21 cellular contexts compared by ENCODE assay signal in genomic region chr9:83000765-83001164, GRCh38.
DNase-seq lines count a peak whose midpoint lies in the region; ATAC-seq and TF ChIP-seq lines count a peak whose summit lies in the region.
"Had no signal": no experiment of that assay in that cellular context is flagged by ENCODE, and none has a peak within 500 bp of the region (broad histone marks: within the 10 kb centered on the region; RNA-seq: fewer than 3 reads in every experiment).

No MANE protein-coding gene starts in this region.

- H4K20me1 ChIP-seq in Loucy (ENCODE audit: insufficient read depth, low read length, poor library complexity, severe bottlenecking), result no peaks in the 10 kb centered on the region
- H4K20me1 ChIP-seq: BLaER1 treated with 17β-estradiol and CSF1 and Interleukin-3, amounts not matched to agents 10 nM and 100 nM had no signal

- H3K9me3 ChIP-seq in Loucy (ENCODE audit: insufficient read depth, low read depth, low read length) (no peaks in the 10 kb centered on the region), mesenchymal stem cell (ENCODE audit: control insufficient read depth, low read length) (no peaks in the 10 kb centered on the region), uterus (no peaks in the 10 kb centered on the region)
- H3K9me3 ChIP-seq: A549; BE2C; BLaER1 treated with 17β-estradiol and CSF1 and Interleukin-3, amounts not matched to agents 10 nM and 100 nM had no signal

- H3K36me3 ChIP-seq in Loucy (ENCODE audit: insufficient read depth, low read length) (no peaks in the 10 kb centered on the region), mesenchymal stem cell (ENCODE audit: control insufficient read depth in 1 of 2, insufficient read depth in 2 of 2, low read depth in 1 of 2, low read length in 2 of 2) (no peaks in the 10 kb centered on the region), uterus (no peaks in the 10 kb centered on the region)
- H3K36me3 ChIP-seq: BE2C; BLaER1 treated with 17β-estradiol and CSF1 and Interleukin-3, amounts not matched to agents 10 nM and 100 nM had no signal

- TF ChIP-seq POLR2A in uterus (IDR thresholded peaks at IDR 0.05), result no peak

- H2BK15ac ChIP-seq in mesenchymal stem cell (ENCODE audit: low read depth, poor library complexity, severe bottlenecking), result no peak overlapping the region

- peak; percentile 62 for ATAC-seq in GM19463 (IDR thresholded peaks at IDR 0.05; ENCODE audit: unreplicated experiment)
- ATAC-seq: A549, GM23338, HCT116 had no signal

- DNase-seq in GM12865 (ENCODE audit: low read depth) (peak; percentile 5), mesenchymal stem cell (no peak), uterus (no peak), NCI-H2227 treated with DMSO at 0.1 percent for 48 hours (lab: John Stamatoyannopoulos, UW) (no peak)
- DNase-seq: 8988T; ACHN; AML-193; BE2C; CD4-positive, alpha-beta T cell; CD8-positive, alpha-beta memory T cell; DMS 273 treated with DMSO at 0.1 percent for 48 hours; DMS79; EL; GDM1; H9 had no signal

- H3K79me2 ChIP-seq in Loucy (ENCODE audit: insufficient read depth, low read length), result no peaks in the 10 kb centered on the region

- H3K9ac ChIP-seq in Loucy (ENCODE audit: low read depth, low read length, poor library complexity, severe bottlenecking) (peak overlapping the region; percentile 28), mesenchymal stem cell (ENCODE audit: low read length) (no peak overlapping the region)
- H3K9ac ChIP-seq: BLaER1 treated with 17β-estradiol and CSF1 and Interleukin-3, amounts not matched to agents 10 nM and 100 nM had no signal

- H3K27me3 ChIP-seq in Loucy (ENCODE audit: insufficient read depth, low read length, poor library complexity, severe bottlenecking) (no peaks in the 10 kb centered on the region), mesenchymal stem cell (ENCODE audit: control insufficient read depth in 1 of 2, insufficient read depth in 1 of 2, low read length in 2 of 2) (no peaks in the 10 kb centered on the region), uterus (no peaks in the 10 kb centered on the region)
- H3K27me3 ChIP-seq: BE2C; BLaER1 treated with 17β-estradiol and CSF1 and Interleukin-3, amounts not matched to agents 10 nM and 100 nM had no signal

- H3K4me3 ChIP-seq in GM12865 (ENCODE audit: low read depth, low read length) (no peak overlapping the region), Loucy (ENCODE audit: low read length, poor library complexity, severe bottlenecking) (peak overlapping the region; percentile 11), mesenchymal stem cell (ENCODE audit: insufficient read depth in 1 of 2, low read depth in 1 of 2, low read length in 2 of 2) (no peak overlapping the region), uterus (no peak overlapping the region)
- H3K4me3 ChIP-seq: A549; BLaER1 treated with 17β-estradiol and CSF1 and Interleukin-3, amounts not matched to agents 10 nM and 100 nM; GM23338 had no signal

- H3K27ac ChIP-seq in mesenchymal stem cell (ENCODE audit: low read length, poor library complexity, severe bottlenecking) (no peak overlapping the region), uterus (no peak overlapping the region)
- H3K27ac ChIP-seq: A549; BLaER1 treated with 17β-estradiol and CSF1 and Interleukin-3, amounts not matched to agents 10 nM and 100 nM had no signal

- intact Hi-C loops in uterus (cut with DNase I; ENCODE audit: low total_unique reads), result no loop called here

- 95% methylated on average over 5 of the region's 5 CpGs for WGBS in mesenchymal stem cell

- no peak overlapping the region for H3K4ac ChIP-seq in mesenchymal stem cell (ENCODE audit: low read depth in 1 of 2, low read length in 2 of 2)

- no peak overlapping the region for H2BK12ac ChIP-seq in mesenchymal stem cell (ENCODE audit: low read length in 2 of 2)

- no peak overlapping the region for H2BK120ac ChIP-seq in mesenchymal stem cell (ENCODE audit: low read depth, low read length)

- H3K9me2 ChIP-seq in Loucy (replicated peaks; ENCODE audit: low read depth, low read length), result no peaks in the 10 kb centered on the region

- H3K79me1 ChIP-seq in mesenchymal stem cell (replicated peaks; ENCODE audit: low read length, poor library complexity, severe bottlenecking), result no peaks in the 10 kb centered on the region

- peaks cover 8% of the 10 kb centered on the region for H3F3A ChIP-seq in Loucy (ENCODE audit: low read depth)

- no peak for TF ChIP-seq CTCF in GM12865 (IDR thresholded peaks at IDR 0.05; ENCODE audit: insufficient read depth, low read depth, low read length, missing control alignments)
- TF ChIP-seq CTCF in Loucy (conservative IDR thresholded peaks at IDR 0.05; ENCODE audit: low read length), result no peak
- no peak for TF ChIP-seq CTCF in uterus (IDR thresholded peaks at IDR 0.05)

- no peak overlapping the region for H2AK5ac ChIP-seq in mesenchymal stem cell (ENCODE audit: low read length, severe bottlenecking)

- H4K91ac ChIP-seq in mesenchymal stem cell (ENCODE audit: low read length), result no peak overlapping the region

- H3K14ac ChIP-seq in mesenchymal stem cell (ENCODE audit: low read length in 2 of 2), result no peak overlapping the region

- H2AFZ ChIP-seq in Loucy (ENCODE audit: low read length), result peak overlapping the region; percentile 36; the same call in 1 of the 2 replicates
- no peak overlapping the region for H2AFZ ChIP-seq in mesenchymal stem cell (ENCODE audit: low read depth, low read length)
- H2AFZ ChIP-seq: GM23338 had no signal

- no peak overlapping the region for H4K8ac ChIP-seq in mesenchymal stem cell (ENCODE audit: low read length)

- H3K4me1 ChIP-seq in Loucy (ENCODE audit: insufficient read depth, low read length, poor library complexity, severe bottlenecking) (peaks cover 64% of the 10 kb centered on the region), mesenchymal stem cell (ENCODE audit: control insufficient read depth, insufficient read depth, low read depth, low read length) (no peaks in the 10 kb centered on the region), uterus (no peaks in the 10 kb centered on the region)
- H3K4me1 ChIP-seq: A549; BE2C; BLaER1 treated with 17β-estradiol and CSF1 and Interleukin-3, amounts not matched to agents 10 nM and 100 nM had no signal

- no peak overlapping the region for H3K23ac ChIP-seq in mesenchymal stem cell (ENCODE audit: low read length in 2 of 2)

- H3K4me2 ChIP-seq in Loucy (ENCODE audit: low read depth, low read length, poor library complexity, severe bottlenecking), result peak overlapping the region; percentile 48
- H3K4me2 ChIP-seq in mesenchymal stem cell (ENCODE audit: low read length, poor library complexity, severe bottlenecking), result no peak overlapping the region
- H3K4me2 ChIP-seq: A549; BLaER1 treated with 17β-estradiol and CSF1 and Interleukin-3, amounts not matched to agents 10 nM and 100 nM; GM23338 had no signal

- H2BK5ac ChIP-seq in mesenchymal stem cell (ENCODE audit: low read depth, low read length, poor library complexity, severe bottlenecking), result no peak overlapping the region

- no peak overlapping the region for H3K18ac ChIP-seq in mesenchymal stem cell (ENCODE audit: low read depth in 1 of 2, low read length in 2 of 2)
